16 cellular contexts compared by ENCODE assay signal in genomic region chr1:161946071-161946987, GRCh38.
A peak's percentile ranks its signal among the peaks of the same experiment; 100 is the strongest.
DNase-seq lines count a peak whose midpoint lies in the region; ATAC-seq, FAIRE-seq and TF ChIP-seq lines count a peak whose summit lies in the region.
"Had no signal": no experiment of that assay in that cellular context is flagged by ENCODE, and none has a peak within 500 bp of the region (broad histone marks: within the 10 kb centered on the region; RNA-seq: fewer than 3 reads in every experiment).

No MANE protein-coding gene starts in this region.

- dilution Hi-C loops in IMR-90 (cut with HindIII; ENCODE audit: low sequenced_read_pairs, unreplicated experiment), result no loop called here

- H4K20me1 ChIP-seq in IMR-90 (ENCODE audit: insufficient read depth, low read length), result no peaks in the 10 kb centered on the region

- H3K27ac ChIP-seq in IMR-90 (ENCODE audit: insufficient read depth, low read length) (no peak overlapping the region), muscle layer of colon (ENCODE audit: low read depth, low read length) (no peak overlapping the region)
- H3K27ac ChIP-seq: right atrium auricular region had no signal

- BruUV-seq in IMR-90 (replicated peaks; lab: Mats Ljungman, UMichigan), result no TSS peak

- H3K9ac ChIP-seq in IMR-90 (ENCODE audit: low read depth, low read length), result no peak overlapping the region
- H3K9ac ChIP-seq in muscle layer of colon (ENCODE audit: low read length), result peak overlapping the region; percentile 12

- no CpG with 5 or more reads among the region's 5 CpGs for WGBS in IMR-90 (ENCODE audit: extremely low coverage in 2 of 2, insufficient read length in 1 of 2), 2 experiments

- H3K79me1 ChIP-seq in IMR-90 (ENCODE audit: low read depth in 1 of 2, low read length in 2 of 2), result no peaks in the 10 kb centered on the region; a peak in 1 of 4 replicates

- H2AFZ ChIP-seq in IMR-90 (replicated peaks; ENCODE audit: low read length, poor library complexity), result no peak overlapping the region

- peak; percentile 66 for DNase-seq in AG20443 (ENCODE audit: low spot score)
- DNase-seq in IMR-90, result peak; percentile 80
- peak; percentile 79 for DNase-seq in dedifferentiated amniotic fluid mesenchymal stem cell (ENCODE audit: extremely low spot score)
- DNase-seq in GM19239 (ENCODE audit: insufficient read length, low spot score), result no peak
- DNase-seq in NCI-H2081 (lab: John Stamatoyannopoulos, UW), result no peak
- no peak for DNase-seq in HUDEP-2 (lab: John Stamatoyannopoulos, UW; ENCODE audit: unreplicated experiment in 76 of 76)
- DNase-seq: activated CD8-positive, alpha-beta T cell treated with anti-CD3 and anti-CD28 coated beads, Interleukin-2, amount 10 ng/mL, durations not matched to agents 7 days and 5 days; BE2C; DMS 273 treated with DMSO at 0.1 percent for 48 hours; islet precursor cell; NCI-H1105 treated with DMSO at 0.1 percent for 48 hours; NCI-H2171 treated with DMSO at 0.1 percent for 48 hours had no signal

- no peak overlapping the region for H2BK20ac ChIP-seq in IMR-90 (ENCODE audit: low read depth, low read length)

- no peaks in the 10 kb centered on the region for H3K36me3 ChIP-seq in IMR-90 (ENCODE audit: control insufficient read depth, insufficient read depth, low read length)
- no peaks in the 10 kb centered on the region for H3K36me3 ChIP-seq in muscle layer of colon (ENCODE audit: insufficient read depth, low read length)
- H3K36me3 ChIP-seq: BE2C had no signal

- H3K27me3 ChIP-seq in IMR-90 (ENCODE audit: control insufficient read depth, insufficient read depth, low read length) (no peaks in the 10 kb centered on the region), muscle layer of colon (ENCODE audit: control insufficient read depth in 1 of 2, insufficient read depth in 2 of 2, low read length in 2 of 2) (no peaks in the 10 kb centered on the region)
- H3K27me3 ChIP-seq: BE2C, right atrium auricular region had no signal

- H3K9me1 ChIP-seq in IMR-90 (ENCODE audit: insufficient read depth, low read length), result peaks cover 3% of the 10 kb centered on the region; the same call in 1 of the 2 replicates

- no peak overlapping the region for H2AK9ac ChIP-seq in IMR-90 (replicated peaks; ENCODE audit: low read depth, low read length, poor library complexity)

- in situ Hi-C loops in IMR-90 (cut with MboI; ENCODE audit: low sequenced_read_pairs), result no loop called here

- FAIRE-seq in GM19239 (lab: Jason Lieb, UNC), result no peak

- no peak overlapping the region for H3K4ac ChIP-seq in IMR-90 (ENCODE audit: low read depth, low read length)

- H3K56ac ChIP-seq in IMR-90 (ENCODE audit: extremely low read depth, insufficient read depth, low read length), result no peak overlapping the region

- intact Hi-C loops in IMR-90 (cut with micrococcal nuclease), result no loop called here

- H3K4me1 ChIP-seq in IMR-90 (ENCODE audit: control insufficient read depth, insufficient read depth, low read length) (no peaks in the 10 kb centered on the region), muscle layer of colon (ENCODE audit: insufficient read depth, low read length) (peaks cover 25% of the 10 kb centered on the region)
- H3K4me1 ChIP-seq: BE2C had no signal

- no peak for TF ChIP-seq CTCF in IMR-90 (conservative IDR thresholded peaks at IDR 0.05; ENCODE audit: low read depth, low read length)

- no peak overlapping the region for H2BK5ac ChIP-seq in IMR-90 (ENCODE audit: low read depth, low read length, poor library complexity, severe bottlenecking)

- H4K91ac ChIP-seq in IMR-90 (ENCODE audit: insufficient read depth, low read depth, low read length), result no peak overlapping the region

- no peak for TF ChIP-seq POLR2A in IMR-90 (IDR thresholded peaks at IDR 0.05; ENCODE audit: low read depth, low read length)

- H2AK5ac ChIP-seq in IMR-90 (ENCODE audit: low read depth, low read length), result no peak overlapping the region

- H3K4me3 ChIP-seq in IMR-90 (ENCODE audit: insufficient read depth, low read depth, low read length) (no peak overlapping the region), muscle layer of colon (ENCODE audit: low read depth in 1 of 2, low read length in 2 of 2) (no peak overlapping the region)
- H3K4me3 ChIP-seq: right atrium auricular region had no signal

- no peak for TF ChIP-seq RAD21 in IMR-90 (IDR thresholded peaks at IDR 0.05; ENCODE audit: low read length)

- no peak overlapping the region for H4K8ac ChIP-seq in IMR-90 (ENCODE audit: low read depth in 2 of 2, low read length in 2 of 2)

- H3K4me2 ChIP-seq in IMR-90 (ENCODE audit: low read depth, low read length), result no peak overlapping the region

- POLR2A ChIA-PET in IMR-90 (lab: Charles Lee; ENCODE audit: unreplicated experiment), result no interaction called here

- H3K14ac ChIP-seq in IMR-90 (replicated peaks; ENCODE audit: low read depth, low read length), result no peak overlapping the region

- H3K9me3 ChIP-seq in IMR-90 (ENCODE audit: control insufficient read depth, insufficient read depth, low read length) (no peaks in the 10 kb centered on the region), muscle layer of colon (ENCODE audit: low read length) (no peaks in the 10 kb centered on the region)
- H3K9me3 ChIP-seq: BE2C, right atrium auricular region had no signal

- ATAC-seq in IMR-90 (ENCODE audit: low read depth) (peak; percentile 56), GM21825 (IDR thresholded peaks at IDR 0.05; ENCODE audit: unreplicated experiment) (no peak)
- ATAC-seq: activated CD8-positive, alpha-beta T cell treated with anti-CD3 and anti-CD28 coated beads, Interleukin-2, amount 10 ng/mL, durations not matched to agents 7 days and 5 days; Panc1 had no signal

- no peak overlapping the region for H2BK15ac ChIP-seq in IMR-90 (ENCODE audit: low read depth, low read length)

- CTCF ChIA-PET in IMR-90 (lab: Yijun Ruan, JAX), result no interaction called here

- no peak overlapping the region for H3K23ac ChIP-seq in IMR-90 (ENCODE audit: low read depth, low read length)

- no peak overlapping the region for H4K5ac ChIP-seq in IMR-90 (ENCODE audit: low read depth, low read length)

- no peak overlapping the region for H3K18ac ChIP-seq in IMR-90 (ENCODE audit: low read depth, low read length)

- H2BK120ac ChIP-seq in IMR-90 (ENCODE audit: low read depth, low read length), result no peak overlapping the region

TF ChIP-seq in IMR-90, 13 proteins besides CTCF, POLR2A, EP300 and RAD21:
- peak; percentile 67 for TF ChIP-seq MAFK (IDR thresholded peaks at IDR 0.05; ENCODE audit: low read depth, low read length)
- no peak for TF ChIP-seq RCOR1 (IDR thresholded peaks at IDR 0.05; ENCODE audit: insufficient replicate concordance, low read length)
- no peak for TF ChIP-seq BHLHE40 (IDR thresholded peaks at IDR 0.05; ENCODE audit: low read depth, low read length)
- TF ChIP-seq SMC3 (IDR thresholded peaks at IDR 0.05; ENCODE audit: low read depth, low read length), result no peak
- TF ChIP-seq CEBPB (IDR thresholded peaks at IDR 0.05; ENCODE audit: low read depth, low read length), result 0 out of 2 replicates have a peak, but pooled peaks have one; percentile 16

Comparison
In these comparisons a context has a peak if more than half of its experiments do, and no peak if none do; other contexts are left out.
1. DNase-seq: peak in AG20443 (single experiment), IMR-90 (single experiment) and dedifferentiated amniotic fluid mesenchymal stem cell (single experiment); none in GM19239 (single experiment), NCI-H2081 (0 of 2) and HUDEP-2 (0 of 76).